23 cellular contexts compared by ENCODE assay signal in genomic region chr1:229970714-229971113, GRCh38.
DNase-seq lines count a peak whose midpoint lies in the region; ATAC-seq and TF ChIP-seq lines count a peak whose summit lies in the region.
"Had no signal": no experiment of that assay in that cellular context is flagged by ENCODE, and none has a peak within 500 bp of the region (broad histone marks: within the 10 kb centered on the region; RNA-seq: fewer than 3 reads in every experiment).

No MANE protein-coding gene starts in this region.

- ATAC-seq in activated naive CD4-positive, alpha-beta T cell treated with anti-CD3 and anti-CD28 coated beads, Interleukin-2, amount 50 U/mL, for 72 hours, result peak; percentile 53 to 57
- ATAC-seq in activated T-helper 17 cell treated with anti-CD3 and anti-CD28 coated beads, Interleukin-2, amount 50 U/mL, for 72 hours (replicated peaks), result peak; percentile 38
- peak; percentile 69 for ATAC-seq in foreskin keratinocyte
- no peak for ATAC-seq in GM18519 (IDR thresholded peaks at IDR 0.05; ENCODE audit: low FRiP score, unreplicated experiment)
- ATAC-seq: A549, HepG2 had no signal

- DNase-seq in activated naive CD4-positive, alpha-beta T cell treated with anti-CD3 and anti-CD28 coated beads, Interleukin-2, amount 50 U/mL, for 72 hours (ENCODE audit: low spot score in 2 of 2), result no peak
- DNase-seq in activated naive CD4-positive, alpha-beta T cell treated with anti-CD3 and anti-CD28 coated beads, Interleukin-2, amount 50 U/mL, for 16 hours, result no peak
- DNase-seq in foreskin keratinocyte, result no peak
- DNase-seq in SIG-M5 treated with dmso at 0.1 percent for 504 hours (lab: John Stamatoyannopoulos, UW; ENCODE audit: unreplicated experiment), result no peak
- no peak for DNase-seq in posterior vena cava (ENCODE audit: low spot score)
- DNase-seq: BE2C; CD4-positive, CD25-positive, alpha-beta regulatory T cell; H9; HFFc6; NCI-H1105; NCI-H146; NCI-H2029 treated with DMSO at 0.1 percent for 48 hours; NCI-H226; NCI-H510A treated with DMSO at 0.1 percent for 48 hours; NCI-H82; Peyer's patch had no signal

- H3K36me3 Mint-ChIP-seq in activated naive CD4-positive, alpha-beta T cell treated with anti-CD3 and anti-CD28 coated beads, Interleukin-2, amount 50 U/mL, for 72 hours, result peaks cover 8 to 15% of the 10 kb centered on the region in 2 donors
- no peaks in the 10 kb centered on the region for H3K36me3 Mint-ChIP-seq in activated T-helper 17 cell treated with anti-CD3 and anti-CD28 coated beads, Interleukin-2, amount 50 U/mL, for 72 hours (ENCODE audit: low read depth)
- H3K36me3 Mint-ChIP-seq: CD4-positive, CD25-positive, alpha-beta regulatory T cell had no signal

- intact Hi-C loops in posterior vena cava (cut with DNase I), result no loop called here

- peaks cover 11 to 13% of the 10 kb centered on the region in 2 donors for H3K9me3 Mint-ChIP-seq in activated naive CD4-positive, alpha-beta T cell treated with anti-CD3 and anti-CD28 coated beads, Interleukin-2, amount 50 U/mL, for 72 hours
- H3K9me3 Mint-ChIP-seq in activated T-helper 17 cell treated with anti-CD3 and anti-CD28 coated beads, Interleukin-2, amount 50 U/mL, for 72 hours, result peaks cover 7% of the 10 kb centered on the region
- H3K9me3 Mint-ChIP-seq: HFFc6 had no signal

- H3K4me1 Mint-ChIP-seq in activated T-helper 17 cell treated with anti-CD3 and anti-CD28 coated beads, Interleukin-2, amount 50 U/mL, for 72 hours, result no peaks in the 10 kb centered on the region
- H3K4me1 Mint-ChIP-seq: CD4-positive, CD25-positive, alpha-beta regulatory T cell; H9 had no signal

- no peaks in the 10 kb centered on the region for H3K27me3 ChIP-seq in foreskin keratinocyte
- H3K27me3 ChIP-seq: BE2C, Peyer's patch, SJSA1 had no signal

- H3K27me3 Mint-ChIP-seq in activated T-helper 17 cell treated with anti-CD3 and anti-CD28 coated beads, Interleukin-2, amount 50 U/mL, for 72 hours, result peaks cover 28% of the 10 kb centered on the region

- no peak for TF ChIP-seq CTCF in foreskin keratinocyte (conservative IDR thresholded peaks at IDR 0.05)

- H3K27ac Mint-ChIP-seq in activated naive CD4-positive, alpha-beta T cell treated with anti-CD3 and anti-CD28 coated beads, Interleukin-2, amount 50 U/mL, for 72 hours, result no peak overlapping the region
- no peak overlapping the region for H3K27ac Mint-ChIP-seq in activated T-helper 17 cell treated with anti-CD3 and anti-CD28 coated beads, Interleukin-2, amount 50 U/mL, for 72 hours
- H3K27ac Mint-ChIP-seq: CD4-positive, CD25-positive, alpha-beta regulatory T cell; HFFc6 had no signal

- no peak overlapping the region for H3K27ac ChIP-seq in foreskin keratinocyte
- H3K27ac ChIP-seq: A549, HL-60, KMS-11, Peyer's patch, SJSA1 had no signal

- no peak overlapping the region for H3K4me3 Mint-ChIP-seq in activated T-helper 17 cell treated with anti-CD3 and anti-CD28 coated beads, Interleukin-2, amount 50 U/mL, for 72 hours
- H3K4me3 Mint-ChIP-seq: CD4-positive, CD25-positive, alpha-beta regulatory T cell; H9; HFFc6 had no signal

- H3K4me1 ChIP-seq in foreskin keratinocyte, result peaks cover 9% of the 10 kb centered on the region
- H3K4me1 ChIP-seq: A549, BE2C, Peyer's patch, SJSA1 had no signal
